In the genomic region with DNA sequence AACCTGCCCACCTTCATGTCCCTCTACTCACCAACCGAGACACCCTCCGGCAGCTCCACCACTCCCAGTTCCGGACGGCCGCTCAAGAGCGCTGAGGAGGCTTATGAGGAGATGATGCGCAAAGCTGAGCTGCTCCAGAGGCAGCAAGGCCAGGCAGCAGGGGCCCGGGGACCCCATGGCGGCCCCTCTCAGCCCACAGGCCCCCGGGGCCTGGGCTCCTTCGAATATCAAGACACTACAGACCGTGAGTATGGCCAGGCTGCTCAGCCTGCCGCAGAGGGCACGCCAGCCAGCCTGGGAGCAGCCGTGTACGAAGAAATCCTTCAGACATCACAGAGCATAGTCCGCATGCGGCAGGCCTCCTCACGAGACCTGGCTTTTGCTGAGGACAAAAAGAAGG, we compare ENCODE assay signal across 17 cellular contexts. TPM values are rescaled to one million over a fixed set of nuclear protein-coding genes. Genes with fewer than 3 reads are reported as not detected.
A peak's percentile ranks its signal among the peaks of the same experiment; 100 is the strongest.
DNase-seq lines count a peak whose midpoint lies in the region; ATAC-seq and TF ChIP-seq lines count a peak whose summit lies in the region.
"Had no signal": no experiment of that assay in that cellular context is flagged by ENCODE, and none has a peak within 500 bp of the region (broad histone marks: within the 10 kb centered on the region; RNA-seq: fewer than 3 reads in every experiment).

No MANE protein-coding gene starts in this region.

- peak overlapping the region; percentile 79 for H3K4me2 ChIP-seq in BLaER1
- H3K4me2 ChIP-seq in BLaER1 treated with 17β-estradiol and CSF1 and Interleukin-3, amounts not matched to agents 10 nM and 100 nM: peak overlapping the region in 8 of 11 experiments; percentile 66 to 85 (median 79); a peak in 15 of 22 replicates

- H3K27ac ChIP-seq in BLaER1: peak overlapping the region; percentile 28; the same call in 1 of the 2 replicates
- no peak overlapping the region for H3K27ac ChIP-seq in BLaER1 treated with 17β-estradiol and CSF1 and Interleukin-3, amounts not matched to agents 10 nM and 100 nM
- H3K27ac ChIP-seq: GM23248 had no signal

- H3K9me3 ChIP-seq in BLaER1: no peaks in the 10 kb centered on the region; the same call in 1 of the 2 replicates
- H3K9me3 ChIP-seq in BLaER1 treated with 17β-estradiol and CSF1 and Interleukin-3, amounts not matched to agents 10 nM and 100 nM (replicated peaks in 1 of 11): peaks cover 0 to 15% (median 0%) of the 10 kb centered on the region in 11 experiments; a peak in 7 of 22 replicates

- no peak for ATAC-seq in HG03520 (IDR thresholded peaks at IDR 0.05; ENCODE audit: unreplicated experiment)
- ATAC-seq: HCT116 had no signal

- H3K27me3 Mint-ChIP-seq in nephron progenitor cell (ENCODE audit: low read depth, poor library complexity) (peaks cover 4% of the 10 kb centered on the region), chondrocyte (ENCODE audit: low read depth) (no peaks in the 10 kb centered on the region)
- H3K27me3 Mint-ChIP-seq: CD4-positive, alpha-beta T cell had no signal

- no peaks in the 10 kb centered on the region for H3K27me3 ChIP-seq in BLaER1
- H3K27me3 ChIP-seq in BLaER1 treated with 17β-estradiol and CSF1 and Interleukin-3, amounts not matched to agents 10 nM and 100 nM: no peaks in the 10 kb centered on the region; a peak in 3 of 22 replicates

- in situ Hi-C loops in G401 (cut with HindIII; ENCODE audit: low sequenced_read_pairs): no loop called here

- DNase-seq in kidney tubule cell (ENCODE audit: low spot score) (peak; percentile 17), nephron progenitor cell (peak; percentile 36), G401 (ENCODE audit: low spot score) (no peak), NCI-H524 (lab: John Stamatoyannopoulos, UW) (no peak), chondrocyte (ENCODE audit: low spot score) (no peak)
- DNase-seq: Calu3; CD4-positive, alpha-beta T cell; CD8-positive, alpha-beta memory T cell; DMS53; DMS79 treated with DMSO at 0.1 percent for 48 hours; GM23248; H9 had no signal

- H3K4me1 Mint-ChIP-seq in nephron progenitor cell (peaks cover 57% of the 10 kb centered on the region), chondrocyte (ENCODE audit: low read depth) (peaks cover 5% of the 10 kb centered on the region)
- H3K4me1 Mint-ChIP-seq: CD8-positive, alpha-beta memory T cell; H9 had no signal

- H3K36me3 Mint-ChIP-seq in nephron progenitor cell (ENCODE audit: low read depth) (no peaks in the 10 kb centered on the region), chondrocyte (ENCODE audit: low read depth) (peaks cover 1% of the 10 kb centered on the region)
- H3K36me3 Mint-ChIP-seq: CD14-positive monocyte; CD8-positive, alpha-beta memory T cell had no signal

- H3K4me3 ChIP-seq in BLaER1: no peak overlapping the region
- no peak overlapping the region for H3K4me3 ChIP-seq in BLaER1 treated with 17β-estradiol and CSF1 and Interleukin-3, amounts not matched to agents 10 nM and 100 nM
- H3K4me3 ChIP-seq: GM23248 had no signal

- H3K9me3 Mint-ChIP-seq in nephron progenitor cell (no peaks in the 10 kb centered on the region), chondrocyte (ENCODE audit: low read depth) (no peaks in the 10 kb centered on the region)
- H3K9me3 Mint-ChIP-seq: CD14-positive monocyte; CD4-positive, alpha-beta T cell; CD8-positive, alpha-beta memory T cell; H9 had no signal

- H3K9ac ChIP-seq in BLaER1: no peak overlapping the region; the same call in 1 of the 2 replicates
- 0 out of 22 replicates have a peak overlapping the region, but pooled peaks of 1 of the 11 experiments have one; percentile 3 for H3K9ac ChIP-seq in BLaER1 treated with 17β-estradiol and CSF1 and Interleukin-3, amounts not matched to agents 10 nM and 100 nM
- H3K9ac ChIP-seq: GM23248 had no signal

- peaks cover 76% of the 10 kb centered on the region for H3K4me1 ChIP-seq in BLaER1
- H3K4me1 ChIP-seq in BLaER1 treated with 17β-estradiol and CSF1 and Interleukin-3, amounts not matched to agents 10 nM and 100 nM: peaks cover 18 to 79% (median 66%) of the 10 kb centered on the region in 10 experiments

- TF ChIP-seq CTCF in nephron progenitor cell (IDR thresholded peaks at IDR 0.05): no peak
- no peak for TF ChIP-seq CTCF in chondrocyte (IDR thresholded peaks at IDR 0.05)

- H3K27ac Mint-ChIP-seq in nephron progenitor cell: no peak overlapping the region
- no peak overlapping the region for H3K27ac Mint-ChIP-seq in chondrocyte (ENCODE audit: unreplicated experiment)
- H3K27ac Mint-ChIP-seq: CD14-positive monocyte; CD4-positive, alpha-beta T cell; CD8-positive, alpha-beta memory T cell had no signal

- peaks cover 9% of the 10 kb centered on the region; the same call in 1 of the 2 replicates for H4K20me1 ChIP-seq in BLaER1
- H4K20me1 ChIP-seq in BLaER1 treated with 17β-estradiol and CSF1 and Interleukin-3, amounts not matched to agents 10 nM and 100 nM: peaks cover 0 to 25% (median 0%) of the 10 kb centered on the region in 11 experiments; a peak in 5 of 22 replicates

- no peaks in the 10 kb centered on the region for H3K36me3 ChIP-seq in BLaER1
- no peaks in the 10 kb centered on the region for H3K36me3 ChIP-seq in BLaER1 treated with 17β-estradiol and CSF1 and Interleukin-3, amounts not matched to agents 10 nM and 100 nM

- H3K4me3 Mint-ChIP-seq in nephron progenitor cell (no peak overlapping the region), chondrocyte (ENCODE audit: unreplicated experiment) (no peak overlapping the region)
- H3K4me3 Mint-ChIP-seq: CD14-positive monocyte; CD4-positive, alpha-beta T cell; CD8-positive, alpha-beta memory T cell; H9 had no signal

RNA-seq across cellular contexts. Expression of a gene that starts 21.1 kb away (rescaled TPM):
- 261 and 301 TPM in 2 replicates for total RNA-seq in G401 (2014; rRNA removed; shearing (Covaris generic))
- 64.5 to 72.0 TPM (median 69.8 TPM) in 3 replicates for total RNA-seq in chondrocyte

RNA-seq across cellular contexts. Expression of a gene that starts 36.3 kb away (rescaled TPM):
- total RNA-seq in G401 (2014; rRNA removed; shearing (Covaris generic)): 0.06 and 0.95 TPM in 2 replicates
- 17.6 to 24.4 TPM (median 19.1 TPM) in 3 replicates for total RNA-seq in chondrocyte

RNA-seq across cellular contexts. Expression of a gene that starts 36.3 kb away (rescaled TPM):
- total RNA-seq in G401 (2014; rRNA removed; shearing (Covaris generic)): 24.9 and 34.0 TPM in 2 replicates
- total RNA-seq in chondrocyte: 40.1 to 46.2 TPM (median 41.4 TPM) in 3 replicates

Comparison
In these comparisons a context has a peak if more than half of its experiments do, and no peak if none do; other contexts are left out.
1. DNase-seq: peak in kidney tubule cell (single experiment) and nephron progenitor cell (single experiment); none in G401 (single experiment), NCI-H524 (0 of 2) and chondrocyte (single experiment).